Comparison of ENCODE assay signal across 9 cellular contexts in the genomic region with DNA sequence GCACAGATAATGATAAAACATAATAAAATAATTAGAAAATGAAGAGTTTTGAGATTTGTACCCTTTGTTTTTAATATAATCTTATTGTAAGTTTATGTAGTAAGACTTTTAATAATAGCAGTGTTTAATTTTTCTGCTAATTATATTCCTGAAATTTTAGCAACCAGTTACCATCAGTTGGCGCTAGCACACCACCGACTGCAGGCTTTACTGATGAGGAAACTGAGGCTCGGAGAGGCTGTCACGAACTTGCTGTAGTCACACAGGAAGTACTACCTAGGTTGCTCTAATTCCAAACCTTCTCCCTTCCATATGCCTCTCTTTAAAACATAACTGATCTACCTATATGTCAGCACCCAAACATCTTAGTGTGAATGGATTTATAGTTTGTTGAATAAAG. TPM values are rescaled to one million over a fixed set of nuclear protein-coding genes. Genes with fewer than 3 reads are reported as not detected.
DNase-seq lines count a peak whose midpoint lies in the region; ATAC-seq and TF ChIP-seq lines count a peak whose summit lies in the region.
"Had no signal": no experiment of that assay in that cellular context is flagged by ENCODE, and none has a peak within 500 bp of the region (broad histone marks: within the 10 kb centered on the region; RNA-seq: fewer than 3 reads in every experiment).

No MANE protein-coding gene starts in this region.

- H3K4me3 ChIP-seq in BE2C (ENCODE audit: low read depth, low read length) (peak overlapping the region; percentile 71), GM23248 (peak overlapping the region; percentile 93; the same call in 1 of the 2 replicates)

- H3K4me1 Mint-ChIP-seq in activated T-helper 2 cell treated with anti-CD3 and anti-CD28 coated beads, Interferon-gamma antibody, Interleukin-2, Interleukin-4, amounts not matched to agents 10 μg/mL and 5 μg/mL and 100 μg/mL, durations not matched to agents 14 hours and 24 hours and 36 hours (ENCODE audit: low read depth): peaks cover 34% of the 10 kb centered on the region
- H3K4me1 Mint-ChIP-seq in naive B cell: peaks cover 21 to 41% (median 39%) of the 10 kb centered on the region in 3 donors

- H3K27me3 ChIP-seq in BE2C (no peaks in the 10 kb centered on the region), GM23248 (replicated peaks; ENCODE audit: insufficient read depth) (no peaks in the 10 kb centered on the region)

- ATAC-seq in naive B cell (ENCODE audit: low read depth in 2 of 2) (no peak), HG03342 (IDR thresholded peaks at IDR 0.05; ENCODE audit: unreplicated experiment) (no peak)

- no peaks in the 10 kb centered on the region for H3K9me2 ChIP-seq in GM23248 (ENCODE audit: insufficient read depth)

- no peaks in the 10 kb centered on the region for H3K9me3 Mint-ChIP-seq in activated T-helper 2 cell treated with anti-CD3 and anti-CD28 coated beads, Interferon-gamma antibody, Interleukin-2, Interleukin-4, amounts not matched to agents 10 μg/mL and 5 μg/mL and 100 μg/mL, durations not matched to agents 14 hours and 24 hours and 36 hours
- no peaks in the 10 kb centered on the region for H3K9me3 Mint-ChIP-seq in naive B cell

- intact Hi-C loops in activated T-helper 2 cell treated with anti-CD3 and anti-CD28 coated beads, Interferon-gamma antibody, Interleukin-2, Interleukin-4, amounts not matched to agents 10 μg/mL and 5 μg/mL and 100 μg/mL, durations not matched to agents 14 hours and 24 hours and 36 hours (cut with micrococcal nuclease): loop anchor here (2.0 kb wide), 2 partner anchors 241 to 397 kb away; partner anchors contain the start of gene SUPT20H

- in situ Hi-C loops in GM23248 (cut with MboI): no loop called here

- H2AFZ ChIP-seq in GM23248: peak overlapping the region; percentile 100

- no peak for DNase-seq in BE2C
- no peak for DNase-seq in GM23248
- DNase-seq in activated T-helper 2 cell treated with anti-CD3 and anti-CD28 coated beads, Interferon-gamma antibody, Interleukin-2, Interleukin-4, amounts not matched to agents 10 μg/mL and 5 μg/mL and 100 μg/mL, durations not matched to agents 14 hours and 24 hours and 36 hours (ENCODE audit: low spot score): no peak
- DNase-seq in naive B cell: no peak
- no peak for DNase-seq in glomerular visceral epithelial cell (ENCODE audit: extremely low spot score)
- no peak for DNase-seq in AG08395 (ENCODE audit: low spot score)
- DNase-seq in activated CD4-positive, alpha-beta T cell treated with anti-CD3 and anti-CD28 coated beads, Interleukin-2, amount 50 U/mL, for 1 hour: no peak
- DNase-seq: HCEC 1CT had no signal

- H3K27me3 Mint-ChIP-seq in activated T-helper 2 cell treated with anti-CD3 and anti-CD28 coated beads, Interferon-gamma antibody, Interleukin-2, Interleukin-4, amounts not matched to agents 10 μg/mL and 5 μg/mL and 100 μg/mL, durations not matched to agents 14 hours and 24 hours and 36 hours (ENCODE audit: low read depth): peaks cover 28% of the 10 kb centered on the region
- H3K27me3 Mint-ChIP-seq in naive B cell: peaks cover 9 to 17% (median 16%) of the 10 kb centered on the region in 3 donors

- H3K79me2 ChIP-seq in GM23248 (ENCODE audit: insufficient read depth): peaks cover 37% of the 10 kb centered on the region

- peak; percentile 33 for TF ChIP-seq CTCF in BE2C (IDR thresholded peaks at IDR 0.05; ENCODE audit: low read depth, low read length)

- H3K4me1 ChIP-seq in BE2C: no peaks in the 10 kb centered on the region
- peaks cover 9% of the 10 kb centered on the region for H3K4me1 ChIP-seq in GM23248 (ENCODE audit: insufficient read depth)

- peak overlapping the region; percentile 74 for H3K27ac Mint-ChIP-seq in activated T-helper 2 cell treated with anti-CD3 and anti-CD28 coated beads, Interferon-gamma antibody, Interleukin-2, Interleukin-4, amounts not matched to agents 10 μg/mL and 5 μg/mL and 100 μg/mL, durations not matched to agents 14 hours and 24 hours and 36 hours
- H3K27ac Mint-ChIP-seq in naive B cell: peak overlapping the region in 1 of 6 donors; percentile 62

- H3K4me3 Mint-ChIP-seq in activated T-helper 2 cell treated with anti-CD3 and anti-CD28 coated beads, Interferon-gamma antibody, Interleukin-2, Interleukin-4, amounts not matched to agents 10 μg/mL and 5 μg/mL and 100 μg/mL, durations not matched to agents 14 hours and 24 hours and 36 hours (ENCODE audit: low read depth): peak overlapping the region; percentile 90
- H3K4me3 Mint-ChIP-seq in naive B cell: peak overlapping the region; percentile 23 to 98 (median 96)

- no peaks in the 10 kb centered on the region for H4K20me1 ChIP-seq in GM23248 (ENCODE audit: insufficient read depth)

- peaks cover 9% of the 10 kb centered on the region for H3K36me3 Mint-ChIP-seq in activated T-helper 2 cell treated with anti-CD3 and anti-CD28 coated beads, Interferon-gamma antibody, Interleukin-2, Interleukin-4, amounts not matched to agents 10 μg/mL and 5 μg/mL and 100 μg/mL, durations not matched to agents 14 hours and 24 hours and 36 hours (ENCODE audit: low read depth)
- H3K36me3 Mint-ChIP-seq in naive B cell: no peaks in the 10 kb centered on the region

- H3K36me3 ChIP-seq in BE2C: no peaks in the 10 kb centered on the region
- no peaks in the 10 kb centered on the region for H3K36me3 ChIP-seq in GM23248 (ENCODE audit: low read depth)

- 46 to 47% methylated on average over 4 of the region's 4 CpGs for WGBS in GM23248 (ENCODE audit: low coverage in 1 of 2, low lambda C conversion rate in 2 of 2, missing lambda C conversion rate in 2 of 2), 2 experiments

- H3F3A ChIP-seq in GM23248 (ENCODE audit: insufficient read depth): no peaks in the 10 kb centered on the region

- no peak overlapping the region for H3K27ac ChIP-seq in GM23248

- H3K9me3 ChIP-seq in BE2C: no peaks in the 10 kb centered on the region
- H3K9me3 ChIP-seq in GM23248 (ENCODE audit: low read depth): no peaks in the 10 kb centered on the region

- peak overlapping the region; percentile 80 for H3K4me2 ChIP-seq in GM23248 (ENCODE audit: unreplicated experiment)

- no peak overlapping the region for H3K9ac ChIP-seq in GM23248

RNA-seq across cellular contexts. Expression of gene RFXAP, which starts 1.0 kb away (rescaled TPM):
- 5.0 TPM for polyA plus RNA-seq in BE2C (2012; ENCODE audit: insufficient read depth, insufficient read length, low read depth)
- total RNA-seq in GM23248 (2014; rRNA removed; shearing (Covaris generic)): 0.89 and 1.8 TPM in 2 replicates
- polyA plus RNA-seq in GM23248 (2016; fragmentation: Nextera tagmentation; extraction: Ambion mirVana) (2.2 and 2.4 TPM in 2 replicates), naive B cell (ENCODE audit: low read depth in 6 of 6) (10 to 100 TPM in 1 of 6 donors, 1 to 10 TPM in 5; 3.3 to 10.3 (median 6.1) TPM)
- total RNA-seq in activated T-helper 2 cell treated with anti-CD3 and anti-CD28 coated beads, Interferon-gamma antibody, Interleukin-2, Interleukin-4, amounts not matched to agents 10 μg/mL and 5 μg/mL and 100 μg/mL, durations not matched to agents 14 hours and 24 hours and 36 hours: 10.6 and 13.5 TPM in 2 replicates
